Comparison of ENCODE assay signal across 16 cellular contexts in genomic region chr2:25710750-25711149, GRCh38. TPM values are rescaled to one million over a fixed set of nuclear protein-coding genes. Genes with fewer than 3 reads are reported as not detected.
DNase-seq lines count a peak whose midpoint lies in the region; ATAC-seq, FAIRE-seq and TF ChIP-seq lines count a peak whose summit lies in the region.
"Had no signal": no experiment of that assay in that cellular context is flagged by ENCODE, and none has a peak within 500 bp of the region (broad histone marks: within the 10 kb centered on the region; RNA-seq: fewer than 3 reads in every experiment).

No MANE protein-coding gene starts in this region.

- CTCF ChIA-PET in HepG2 (lab: Yijun Ruan, JAX; ENCODE audit: low intra/inter-chr PET ratio, low total read pairs) (no interaction called here), GM12878 (lab: Yijun Ruan, JAX) (interaction anchor here (4.2 to 4.3 kb wide), 2 partner anchors 10 to 103 kb away, joined by 17 to 31 read pairs; no protein-coding TSS in a partner anchor)

- H3K9ac ChIP-seq in HepG2 (ENCODE audit: insufficient read depth, low read depth, low read length) (no peak overlapping the region), GM12878 (ENCODE audit: control insufficient read depth, insufficient read depth, low read length) (no peak overlapping the region)

- WGBS in HepG2 (ENCODE audit: low lambda C conversion rate), result 45% methylated on average over 3 of the region's 3 CpGs
- WGBS in right lobe of liver (ENCODE audit: insufficient coverage, low coverage, low lambda C conversion rate, missing lambda C conversion rate), result 89% methylated on average over 3 of the region's 3 CpGs
- WGBS in GM12878 (ENCODE audit: insufficient coverage, insufficient replicate concordance, low lambda C conversion rate, missing lambda C conversion rate), result 22% methylated on average over 3 of the region's 3 CpGs

- H4K20me1 ChIP-seq in HepG2 (ENCODE audit: insufficient read depth, low read length), result no peaks in the 10 kb centered on the region
- H4K20me1 ChIP-seq in GM12878 (ENCODE audit: control insufficient read depth, insufficient read depth), result no peaks in the 10 kb centered on the region

- peak overlapping the region in 1 of 3 experiments; percentile 59; a peak in 1 of 6 replicates for H3K4me3 ChIP-seq in HepG2 (replicated peaks in 1 of 3; ENCODE audit: insufficient read depth in 1 of 3, low read depth in 2 of 3, low read length in 3 of 3)
- H3K4me3 ChIP-seq in right lobe of liver, result no peak overlapping the region
- H3K4me3 ChIP-seq in GM12878, result no peak overlapping the region

- no peak for DNase-seq in HepG2 (ENCODE audit: low spot score)
- no peak for DNase-seq in right lobe of liver
- DNase-seq in GM12878 (ENCODE audit: low read depth, low spot score), result no peak
- no peak for DNase-seq in GM03348 (ENCODE audit: low spot score)
- no peak for DNase-seq in C1 segment of cervical spinal cord (lab: John Stamatoyannopoulos, UW)
- DNase-seq: ACHN; BE2C; CD4-positive, alpha-beta memory T cell; DMS153; DMS79; GDM1; H9; KG1 had no signal

- TF ChIP-seq RAD21 in HepG2 (CRISPR knock-in tag; IDR thresholded peaks at IDR 0.05) (no peak), GM12878 (IDR thresholded peaks at IDR 0.05; ENCODE audit: insufficient read depth, low read depth, low read length) (no peak)

- BruUV-seq in HepG2 (replicated peaks; lab: Mats Ljungman, UMichigan), result no TSS peak
- BruUV-seq in GM12878 (replicated peaks; lab: Mats Ljungman, UMichigan), result no TSS peak

- H3K9me3 ChIP-seq in HepG2 (ENCODE audit: low read length), result no peaks in the 10 kb centered on the region
- no peaks in the 10 kb centered on the region for H3K9me3 ChIP-seq in right lobe of liver
- H3K9me3 ChIP-seq in GM12878 (replicated peaks; ENCODE audit: control insufficient read depth, insufficient read depth, low read length), result no peaks in the 10 kb centered on the region
- H3K9me3 ChIP-seq: BE2C had no signal

- TF ChIP-seq CTCF in HepG2 (CRISPR knock-in tag; IDR thresholded peaks at IDR 0.05) (no peak), right lobe of liver (IDR thresholded peaks at IDR 0.05) (no peak), VCaP (conservative IDR thresholded peaks at IDR 0.05) (no peak), GM12878 (IDR thresholded peaks at IDR 0.05 in 2 of 3, conservative IDR thresholded peaks at IDR 0.05 in 1 of 3; ENCODE audit: control insufficient read depth in 2 of 3, extremely low read depth in 1 of 3, insufficient read depth in 1 of 3, low read depth in 3 of 3, low read length in 3 of 3) (no peak)

- FAIRE-seq in HepG2 (lab: Jason Lieb, UNC) (no peak), GM12878 (lab: Jason Lieb, UNC) (no peak)
- FAIRE-seq: H1 had no signal

- no peak overlapping the region for H3K27ac ChIP-seq in HepG2 (ENCODE audit: extremely low read length, insufficient read depth, low read length)
- H3K27ac ChIP-seq in right lobe of liver, result no peak overlapping the region
- H3K27ac ChIP-seq in VCaP, result peak overlapping the region; percentile 76; the same call in 1 of the 2 replicates
- H3K27ac ChIP-seq in GM12878 (ENCODE audit: control insufficient read depth, insufficient read depth), result no peak overlapping the region

- intact Hi-C loops in HepG2 (cut with micrococcal nuclease; ENCODE audit: unreplicated experiment), result no loop called here
- intact Hi-C loops in right lobe of liver (cut with DNase I), result no loop called here
- intact Hi-C loops in GM12878 (cut with micrococcal nuclease; ENCODE audit: unreplicated experiment), result no loop called here

- peaks cover 70% of the 10 kb centered on the region for H3K4me1 ChIP-seq in HepG2 (ENCODE audit: insufficient read depth, low read length)
- H3K4me1 ChIP-seq in right lobe of liver, result no peaks in the 10 kb centered on the region
- peaks cover 6% of the 10 kb centered on the region for H3K4me1 ChIP-seq in GM12878 (ENCODE audit: control insufficient read depth, insufficient read depth, low read length)
- H3K4me1 ChIP-seq: BE2C had no signal

- TF ChIP-seq EP300 in HepG2 (IDR thresholded peaks at IDR 0.05; ENCODE audit: low read depth in 2 of 2, low read length in 2 of 2) (no peak), HepG2 (CRISPR knock-in tag; IDR thresholded peaks at IDR 0.05; ENCODE audit: borderline replicate concordance) (no peak), GM12878 (IDR thresholded peaks at IDR 0.05; ENCODE audit: borderline replicate concordance in 1 of 2, control insufficient read depth in 1 of 2, low read depth in 2 of 2, low read length in 2 of 2) (no peak)

- H3K4me2 ChIP-seq in HepG2 (ENCODE audit: low read depth, low read length) (peak overlapping the region; percentile 72), GM12878 (ENCODE audit: control insufficient read depth, insufficient read depth) (0 out of 2 replicates have a peak overlapping the region, but pooled peaks have one; percentile 9)

- in situ Hi-C loops in HepG2 (cut with HindIII; ENCODE audit: extremely low pct_ligation_motif_present, low pct_unique_long_range_greater_than_20kb), result no loop called here
- in situ Hi-C loops in GM12878 (cut with MboI), result no loop called here

- TF ChIP-seq POLR2A in HepG2 (IDR thresholded peaks at IDR 0.05; ENCODE audit: insufficient read depth in 1 of 2, low read depth in 2 of 2, low read length in 2 of 2), result no peak
- TF ChIP-seq POLR2A in right lobe of liver (IDR thresholded peaks at IDR 0.05), result no peak
- no peak for TF ChIP-seq POLR2A in GM12878 (IDR thresholded peaks at IDR 0.05; ENCODE audit: low read depth, low read length)

- RAD21 ChIA-PET in GM12878 (lab: Charles Lee; ENCODE audit: unreplicated experiment), result no interaction called here

- H3K27me3 ChIP-seq in HepG2 (ENCODE audit: control insufficient read depth in 1 of 2, insufficient read depth in 2 of 2, low read length in 2 of 2) (no peaks in the 10 kb centered on the region; a peak in 1 of 5 replicates), right lobe of liver (no peaks in the 10 kb centered on the region), GM12878 (replicated peaks in 1 of 2; ENCODE audit: control insufficient read depth in 2 of 2, insufficient read depth in 2 of 2, low read length in 1 of 2) (no peaks in the 10 kb centered on the region)
- H3K27me3 ChIP-seq: BE2C had no signal

- SMC1A ChIA-PET in GM12878 (lab: Charles Lee; ENCODE audit: uncharacterized antibody, unreplicated experiment), result interaction anchor here (0.6 to 3.8 kb wide), 4 partner anchors 9 to 798 kb away, joined by 3 to 18 read pairs (median 3); no protein-coding TSS in a partner anchor

- no peaks in the 10 kb centered on the region for H3K79me2 ChIP-seq in HepG2 (ENCODE audit: insufficient read depth, low read length)
- H3K79me2 ChIP-seq in GM12878 (ENCODE audit: control insufficient read depth, insufficient read depth, low read length), result no peaks in the 10 kb centered on the region

- POLR2A ChIA-PET in HepG2 (lab: Yijun Ruan, JAX) (no interaction called here), GM12878 (lab: Charles Lee) (no interaction called here)

- ATAC-seq in HepG2 (no peak), right lobe of liver (no peak), GM12878 (no peak), GM21825 (IDR thresholded peaks at IDR 0.05; ENCODE audit: unreplicated experiment) (no peak)

- H3K36me3 ChIP-seq in HepG2 (replicated peaks in 1 of 2; ENCODE audit: control insufficient read depth in 1 of 2, insufficient read depth in 2 of 2, low read length in 2 of 2), result no peaks in the 10 kb centered on the region
- no peaks in the 10 kb centered on the region for H3K36me3 ChIP-seq in right lobe of liver
- no peaks in the 10 kb centered on the region for H3K36me3 ChIP-seq in GM12878 (ENCODE audit: control insufficient read depth in 2 of 2, insufficient read depth in 2 of 2, low read length in 1 of 2)
- H3K36me3 ChIP-seq: BE2C had no signal

- H2AFZ ChIP-seq in HepG2 (ENCODE audit: low read length) (no peak overlapping the region), GM12878 (ENCODE audit: control insufficient read depth, low read depth, low read length) (no peak overlapping the region)

RNA-seq across cellular contexts. Expression of gene DTNB, which starts 37.4 kb away (rescaled TPM):
- 13.7 and 14.4 TPM in 2 replicates for total RNA-seq in HepG2 (2016; rRNA removed; fragmentation: Illumina TruSeq; extraction: Trizol)
- total RNA-seq in HepG2 (2016; cell fraction: cytosol; rRNA removed; fragmentation: Illumina TruSeq; extraction: Trizol; ENCODE audit: low read depth), result 28.9 and 34.5 TPM in 2 replicates
- 13.7 and 14.4 TPM in 2 replicates for total RNA-seq in HepG2 (2016; cell fraction: insoluble cytoplasmic fraction; rRNA removed; fragmentation: Illumina TruSeq; extraction: Trizol)
- total RNA-seq in HepG2 (2016; cell fraction: membrane; rRNA removed; fragmentation: Illumina TruSeq; extraction: Trizol), result 30.4 and 34.2 TPM in 2 replicates
- total RNA-seq in HepG2 (2016; cell fraction: nucleus; rRNA removed; fragmentation: Illumina TruSeq; extraction: Trizol), result 19.0 and 20.2 TPM in 2 replicates
- 21.7 and 23.9 TPM in 2 replicates for polyA plus RNA-seq in HepG2 (2011; rRNA removed)
- 10.9 and 12.5 TPM in 2 replicates for polyA plus RNA-seq in HepG2 (2011; cell fraction: cytosol; rRNA removed)
- polyA plus RNA-seq in HepG2 (2011; cell fraction: nucleus; rRNA removed), result 20.1 and 22.6 TPM in 2 replicates
- polyA plus RNA-seq in HepG2 (2012), result 9.6 and 10.4 TPM in 2 replicates
- 26.8 and 31.6 TPM in 2 replicates for polyA plus RNA-seq in HepG2 (2016; cell fraction: cytosol; fragmentation: Illumina TruSeq; extraction: Trizol; ENCODE audit: low read depth)
- polyA plus RNA-seq in HepG2 (2016; cell fraction: insoluble cytoplasmic fraction; fragmentation: Illumina TruSeq; extraction: Trizol; ENCODE audit: low read depth), result 13.2 and 14.8 TPM in 2 replicates
- polyA plus RNA-seq in HepG2 (2016; cell fraction: membrane; fragmentation: Illumina TruSeq; extraction: Trizol; ENCODE audit: low read depth), result 33.3 and 36.1 TPM in 2 replicates
- 18.4 and 20.4 TPM in 2 replicates for polyA plus RNA-seq in HepG2 (2016; cell fraction: nucleus; fragmentation: Illumina TruSeq; extraction: Trizol; ENCODE audit: insufficient read depth, low read depth)
- polyA minus RNA-seq in HepG2 (2011; rRNA and poly(A)+ RNA removed; ENCODE audit: low replicate concordance), result 26.2 and 31.7 TPM in 2 replicates
- 10.5 and 13.8 TPM in 2 replicates for polyA minus RNA-seq in HepG2 (2011; cell fraction: cytosol; rRNA and poly(A)+ RNA removed)
- polyA minus RNA-seq in HepG2 (2011; cell fraction: nucleus; rRNA and poly(A)+ RNA removed), result 41.6 and 48.1 TPM in 2 replicates
- total RNA-seq in right lobe of liver, result 10 to 100 TPM in 1 of 6 experiments, 1 to 10 TPM in 5; 7.0 to 10.3 (median 8.8) TPM
- total RNA-seq in GM12878 (2013; cell fraction: nucleolus; rRNA removed), result 56.6 and 60.1 TPM in 2 replicates
- total RNA-seq in GM12878 (2014; rRNA removed), result 4.5 and 4.6 TPM in 2 replicates
- 5.3 and 6.8 TPM in 2 replicates for total RNA-seq in GM12878 (2014; rRNA removed; fragmentation: Illumina TruSeq; extraction: Trizol)
- 9.7 TPM in 2 replicates for total RNA-seq in GM12878 (2021)
- 9.5 TPM for polyA plus RNA-seq in GM12878 (2011; ENCODE audit: low read depth)
- polyA plus RNA-seq in GM12878 (2011; rRNA removed), result 12.1 and 14.0 TPM in 2 replicates
- polyA plus RNA-seq in GM12878 (2011; cell fraction: cytosol; rRNA removed), result 8.0 and 9.3 TPM in 2 replicates
- 11.6 and 12.3 TPM in 2 replicates for polyA plus RNA-seq in GM12878 (2011; cell fraction: nucleus; rRNA removed)
- polyA plus RNA-seq in GM12878 (2012), result 33.4 and 43.1 TPM in 2 replicates
- 6.0 and 7.4 TPM in 2 replicates for polyA plus RNA-seq in GM12878 (2014; fragmentation: Illumina TruSeq; extraction: Trizol)
- polyA plus RNA-seq in GM12878 (2014; fragmentation: Nextera tagmentation; extraction: Ambion mirVana), result 10 to 100 TPM; 23.9 to 30.6 TPM
- polyA plus RNA-seq in GM12878 (2014; rRNA removed), result 6.0 and 6.6 TPM in 2 replicates
- polyA plus RNA-seq in GM12878 (2016; fragmentation: Nextera tagmentation; extraction: Ambion mirVana), result 10 to 100 TPM; 17.6 to 23.0 TPM
- 20.6 and 22.2 TPM in 2 replicates for polyA minus RNA-seq in GM12878 (2011; rRNA and poly(A)+ RNA removed)
- polyA minus RNA-seq in GM12878 (2011; cell fraction: cytosol; rRNA and poly(A)+ RNA removed), result 4.6 and 6.4 TPM in 2 replicates
- 14.4 and 23.3 TPM in 2 replicates for polyA minus RNA-seq in GM12878 (2011; cell fraction: nucleus; rRNA and poly(A)+ RNA removed)
